ENCODE assay signal across 21 cellular contexts in the genomic region with DNA sequence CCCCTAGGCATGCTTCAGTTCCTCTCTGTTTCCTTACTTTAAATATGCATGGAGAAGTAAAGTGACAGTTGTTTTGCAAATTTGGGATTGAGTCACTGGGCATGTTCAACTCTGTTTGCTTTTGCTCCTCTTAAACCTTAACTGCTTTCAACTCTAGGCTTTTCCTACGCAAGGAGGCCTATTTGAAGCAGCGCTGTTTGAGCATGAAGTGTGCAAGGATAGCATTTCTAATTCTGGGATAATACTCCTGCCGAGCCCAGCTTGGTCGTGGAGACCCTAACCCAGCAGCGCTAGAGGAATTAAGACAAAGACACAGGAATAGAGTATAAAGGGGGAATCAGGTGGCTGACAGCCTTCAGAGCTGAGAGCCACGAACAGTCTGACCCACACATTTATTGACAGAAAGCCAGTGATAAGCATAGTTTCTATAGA.
DNase-seq lines count a peak whose midpoint lies in the region; ATAC-seq and TF ChIP-seq lines count a peak whose summit lies in the region.
"Had no signal": no experiment of that assay in that cellular context is flagged by ENCODE, and none has a peak within 500 bp of the region (broad histone marks: within the 10 kb centered on the region; RNA-seq: fewer than 3 reads in every experiment).

No MANE protein-coding gene starts in this region.

- peaks cover 18% of the 10 kb centered on the region for H3K27me3 Mint-ChIP-seq in GM23338 (ENCODE audit: insufficient read depth, low read depth, poor library complexity)
- H3K27me3 Mint-ChIP-seq in neural crest cell (ENCODE audit: low read depth): no peaks in the 10 kb centered on the region
- H3K27me3 Mint-ChIP-seq: activated naive CD4-positive, alpha-beta T cell treated with anti-CD3 and anti-CD28 coated beads, Interleukin-2, amount 50 U/mL, for 24 hours; natural killer cell treated with Interleukin-12 subunit alpha and Interleukin-12 subunit beta and Interleukin-15 and Interleukin-18, amount 100 ng/mL, for 72 hours had no signal

- H3K4me3 ChIP-seq in GM23338 (peak overlapping the region; percentile 36), PC-3 (ENCODE audit: low read length) (no peak overlapping the region), hepatocyte (no peak overlapping the region)
- H3K4me3 ChIP-seq: colonic mucosa, tibial artery had no signal

- no peak overlapping the region for H3K9ac ChIP-seq in PC-3 (ENCODE audit: low read length)

- H3K4me1 ChIP-seq in GM23338 (ENCODE audit: insufficient read depth): peaks cover 51% of the 10 kb centered on the region
- no peaks in the 10 kb centered on the region for H3K4me1 ChIP-seq in PC-3 (ENCODE audit: insufficient read depth, low read length)
- H3K4me1 ChIP-seq in hepatocyte (ENCODE audit: insufficient read depth): peaks cover 6% of the 10 kb centered on the region
- H3K4me1 ChIP-seq: colonic mucosa, tibial artery had no signal

- peaks cover 41% of the 10 kb centered on the region for H3K79me2 ChIP-seq in GM23338 (replicated peaks; ENCODE audit: insufficient read depth)
- no peaks in the 10 kb centered on the region for H3K79me2 ChIP-seq in PC-3 (ENCODE audit: low read length)
- no peaks in the 10 kb centered on the region for H3K79me2 ChIP-seq in hepatocyte

- H3K4me3 Mint-ChIP-seq in GM23338: peak overlapping the region; percentile 59
- H3K4me3 Mint-ChIP-seq in neural crest cell: no peak overlapping the region
- H3K4me3 Mint-ChIP-seq: activated CD8-positive, alpha-beta T cell treated with anti-CD3 and anti-CD28 coated beads, Interleukin-2, amount 10 ng/mL, durations not matched to agents 7 days and 5 days; activated naive CD4-positive, alpha-beta T cell treated with anti-CD3 and anti-CD28 coated beads, Interleukin-2, amount 50 U/mL, for 24 hours; natural killer cell treated with Interleukin-12 subunit alpha and Interleukin-12 subunit beta and Interleukin-15 and Interleukin-18, amount 100 ng/mL, for 72 hours; stimulated activated effector memory CD8-positive, alpha-beta T cell treated with anti-CD3 and anti-CD28 coated beads, Interleukin-12 subunit alpha, Interleukin-12 subunit beta, amount 100 ng/mL, for 72 hours had no signal

- peaks cover 48% of the 10 kb centered on the region for H3K4me1 Mint-ChIP-seq in GM23338
- H3K4me1 Mint-ChIP-seq in neural crest cell: peaks cover 13% of the 10 kb centered on the region
- H3K4me1 Mint-ChIP-seq: activated naive CD4-positive, alpha-beta T cell treated with anti-CD3 and anti-CD28 coated beads, Interleukin-2, amount 50 U/mL, for 24 hours; stimulated activated effector memory CD8-positive, alpha-beta T cell treated with anti-CD3 and anti-CD28 coated beads, Interleukin-12 subunit alpha, Interleukin-12 subunit beta, amount 100 ng/mL, for 72 hours had no signal

- H3K9me2 ChIP-seq in GM23338 (ENCODE audit: insufficient read depth): no peaks in the 10 kb centered on the region
- H3K9me2 ChIP-seq in PC-3 (replicated peaks; ENCODE audit: low read length): no peaks in the 10 kb centered on the region
- H3K9me2 ChIP-seq in hepatocyte (replicated peaks; ENCODE audit: insufficient read depth): no peaks in the 10 kb centered on the region

- CTCF ChIA-PET in PC-3 (lab: Charles Lee) (no interaction called here), RWPE1 (lab: Yijun Ruan, JAX) (no interaction called here)

- H3K4me2 ChIP-seq in GM23338 (peak overlapping the region; percentile 60), PC-3 (ENCODE audit: low read length) (no peak overlapping the region), hepatocyte (peak overlapping the region; percentile 61)

- peaks cover 5% of the 10 kb centered on the region; the same call in 1 of the 3 replicates for H3K9me3 Mint-ChIP-seq in GM23338
- no peaks in the 10 kb centered on the region for H3K9me3 Mint-ChIP-seq in neural crest cell
- H3K9me3 Mint-ChIP-seq: activated naive CD4-positive, alpha-beta T cell treated with anti-CD3 and anti-CD28 coated beads, Interleukin-2, amount 50 U/mL, for 24 hours had no signal

- H3K9me3 ChIP-seq in PC-3 (ENCODE audit: low read length) (no peaks in the 10 kb centered on the region), hepatocyte (ENCODE audit: low read depth) (no peaks in the 10 kb centered on the region)
- H3K9me3 ChIP-seq: colonic mucosa, tibial artery had no signal

- no peak for TF ChIP-seq CTCF in GM23338 (conservative IDR thresholded peaks at IDR 0.05; ENCODE audit: low read depth in 2 of 2)
- TF ChIP-seq CTCF in PC-3 (conservative IDR thresholded peaks at IDR 0.05; ENCODE audit: low read depth, low read length): no peak
- no peak for TF ChIP-seq CTCF in hepatocyte (IDR thresholded peaks at IDR 0.05; ENCODE audit: poor library complexity)
- no peak for TF ChIP-seq CTCF in neural crest cell (conservative IDR thresholded peaks at IDR 0.05)
- no peak for TF ChIP-seq CTCF in RWPE1 (conservative IDR thresholded peaks at IDR 0.05; ENCODE audit: low read depth)

- H3K27ac ChIP-seq in GM23338 (ENCODE audit: low read depth): peak overlapping the region; percentile 98
- no peak overlapping the region for H3K27ac ChIP-seq in PC-3 (ENCODE audit: low read length)
- H3K27ac ChIP-seq in hepatocyte: peak overlapping the region; percentile 49
- H3K27ac ChIP-seq in RWPE1: no peak overlapping the region
- H3K27ac ChIP-seq: colonic mucosa, epithelial cell of prostate, tibial artery had no signal

- 20% methylated on average over 6 of the region's 6 CpGs for WGBS in hepatocyte (ENCODE audit: low lambda C conversion rate, missing lambda C conversion rate)

- H3K27me3 ChIP-seq in GM23338 (ENCODE audit: insufficient read depth) (no peaks in the 10 kb centered on the region), PC-3 (ENCODE audit: low read length) (no peaks in the 10 kb centered on the region), hepatocyte (no peaks in the 10 kb centered on the region)
- H3K27me3 ChIP-seq: colonic mucosa, tibial artery had no signal

- BruUV-seq in PC-3 (replicated peaks; lab: Mats Ljungman, UMichigan): no TSS peak

- POLR2A ChIA-PET in PC-3 (lab: Charles Lee; ENCODE audit: unreplicated experiment): no interaction called here
- POLR2A ChIA-PET in RWPE1 (lab: Yijun Ruan, JAX; ENCODE audit: low non-redundant PET): no interaction called here

- H3K36me3 ChIP-seq in GM23338 (ENCODE audit: insufficient read depth) (peaks cover 17% of the 10 kb centered on the region; the same call in 1 of the 2 replicates), PC-3 (ENCODE audit: low read depth, low read length) (no peaks in the 10 kb centered on the region), hepatocyte (replicated peaks; ENCODE audit: insufficient read depth, low read depth) (no peaks in the 10 kb centered on the region)
- H3K36me3 ChIP-seq: colonic mucosa, tibial artery had no signal

- peaks cover 5% of the 10 kb centered on the region for H4K20me1 ChIP-seq in GM23338 (replicated peaks; ENCODE audit: insufficient read depth)
- no peaks in the 10 kb centered on the region for H4K20me1 ChIP-seq in PC-3 (ENCODE audit: low read length)
- no peaks in the 10 kb centered on the region for H4K20me1 ChIP-seq in hepatocyte (ENCODE audit: insufficient read depth, poor library complexity, severe bottlenecking)

- H3K36me3 Mint-ChIP-seq in GM23338 (ENCODE audit: low read depth): peaks cover 26% of the 10 kb centered on the region
- H3K36me3 Mint-ChIP-seq in neural crest cell (ENCODE audit: low read depth): no peaks in the 10 kb centered on the region
- H3K36me3 Mint-ChIP-seq: activated naive CD4-positive, alpha-beta T cell treated with anti-CD3 and anti-CD28 coated beads, Interleukin-2, amount 50 U/mL, for 24 hours; natural killer cell treated with Interleukin-12 subunit alpha and Interleukin-12 subunit beta and Interleukin-15 and Interleukin-18, amount 100 ng/mL, for 72 hours; stimulated activated effector memory CD8-positive, alpha-beta T cell treated with anti-CD3 and anti-CD28 coated beads, Interleukin-12 subunit alpha, Interleukin-12 subunit beta, amount 100 ng/mL, for 72 hours had no signal

- H2AFZ ChIP-seq in GM23338 (no peak overlapping the region), PC-3 (ENCODE audit: low read length) (0 out of 2 replicates have a peak overlapping the region, but pooled peaks have one; percentile 28), hepatocyte (peak overlapping the region; percentile 54)

- intact Hi-C loops in PC-3 (cut with micrococcal nuclease): no loop called here

- H3K27ac Mint-ChIP-seq in GM23338 (peak overlapping the region; percentile 96), neural crest cell (ENCODE audit: unreplicated experiment) (peak overlapping the region; percentile 44)
- H3K27ac Mint-ChIP-seq: activated CD8-positive, alpha-beta T cell treated with anti-CD3 and anti-CD28 coated beads, Interleukin-2, amount 10 ng/mL, durations not matched to agents 7 days and 5 days; activated naive CD4-positive, alpha-beta T cell treated with anti-CD3 and anti-CD28 coated beads, Interleukin-2, amount 50 U/mL, for 24 hours; natural killer cell treated with Interleukin-12 subunit alpha and Interleukin-12 subunit beta and Interleukin-15 and Interleukin-18, amount 100 ng/mL, for 72 hours; stimulated activated effector memory CD8-positive, alpha-beta T cell treated with anti-CD3 and anti-CD28 coated beads, Interleukin-12 subunit alpha, Interleukin-12 subunit beta, amount 100 ng/mL, for 72 hours had no signal

- ATAC-seq in GM23338 (peak; percentile 80), PC-3 (peak; percentile 72)
- ATAC-seq: activated CD8-positive, alpha-beta T cell treated with anti-CD3 and anti-CD28 coated beads, Interleukin-2, amount 10 ng/mL, durations not matched to agents 7 days and 5 days; natural killer cell treated with Interleukin-12 subunit alpha and Interleukin-12 subunit beta and Interleukin-15 and Interleukin-18, amount 100 ng/mL, for 72 hours; stimulated activated effector memory CD8-positive, alpha-beta T cell treated with anti-CD3 and anti-CD28 coated beads, Interleukin-12 subunit alpha, Interleukin-12 subunit beta, amount 100 ng/mL, for 72 hours had no signal

- peak; percentile 70 for DNase-seq in GM23338 (ENCODE audit: low spot score)
- DNase-seq in PC-3: peak; percentile 14
- DNase-seq in hepatocyte (ENCODE audit: low spot score): no peak
- no peak for DNase-seq in neural crest cell (ENCODE audit: low read depth, low spot score)
- no peak for DNase-seq in RWPE1 (ENCODE audit: low spot score)
- DNase-seq in activated naive CD4-positive, alpha-beta T cell (lab: John Stamatoyannopoulos, UW): no peak
- DNase-seq in NCI-H2081 treated with DMSO at 0.1 percent for 48 hours (lab: John Stamatoyannopoulos, UW): no peak
- no peak for DNase-seq in stimulated activated CD4-positive, alpha-beta T cell treated with anti-CD3 and anti-CD28 coated beads, Interleukin-4, amount 100 ng/mL, for 24 hours
- DNase-seq: activated CD4-positive, CD25-positive, alpha-beta regulatory T cell; activated CD8-positive, alpha-beta T cell treated with anti-CD3 and anti-CD28 coated beads, Interleukin-2, amount 10 ng/mL, durations not matched to agents 7 days and 5 days; activated T-cell treated with anti-CD3 and anti-CD28 coated beads, Interleukin-2, amount 50 U/mL, for 48 hours; colonic mucosa; DMS 273 treated with DMSO at 0.1 percent for 48 hours; mammary epithelial cell; NCI-H1436 treated with DMSO at 0.1 percent for 48 hours; NCI-H446 treated with DMSO at 0.1 percent for 48 hours; tibial artery had no signal

- H3F3A ChIP-seq in GM23338 (replicated peaks; ENCODE audit: low read depth) (peaks cover 12% of the 10 kb centered on the region; the same call in 1 of the 2 replicates), PC-3 (ENCODE audit: low read length, unreplicated experiment) (no peaks in the 10 kb centered on the region)

TF ChIP-seq in GM23338, 12 proteins besides CTCF, POLR2A, EP300 and RAD21 (continues in another document):
- TF ChIP-seq ZNF114 (CRISPR knock-in tag; IDR thresholded peaks at IDR 0.05): no peak

Comparison
In these comparisons a context has a peak if more than half of its experiments do, and no peak if none do; other contexts are left out.
1. DNase-seq: peak in GM23338 (single experiment) and PC-3 (single experiment); none in hepatocyte (single experiment), neural crest cell (single experiment), RWPE1 (single experiment), activated naive CD4-positive, alpha-beta T cell (0 of 4), NCI-H2081 treated with DMSO at 0.1 percent for 48 hours (single experiment) and stimulated activated CD4-positive, alpha-beta T cell treated with anti-CD3 and anti-CD28 coated beads, Interleukin-4, amount 100 ng/mL, for 24 hours (single experiment).
2. H3K27ac ChIP-seq: peak in GM23338 (single experiment) and hepatocyte (single experiment); none in PC-3 (single experiment) and RWPE1 (single experiment).